In the genomic region with DNA sequence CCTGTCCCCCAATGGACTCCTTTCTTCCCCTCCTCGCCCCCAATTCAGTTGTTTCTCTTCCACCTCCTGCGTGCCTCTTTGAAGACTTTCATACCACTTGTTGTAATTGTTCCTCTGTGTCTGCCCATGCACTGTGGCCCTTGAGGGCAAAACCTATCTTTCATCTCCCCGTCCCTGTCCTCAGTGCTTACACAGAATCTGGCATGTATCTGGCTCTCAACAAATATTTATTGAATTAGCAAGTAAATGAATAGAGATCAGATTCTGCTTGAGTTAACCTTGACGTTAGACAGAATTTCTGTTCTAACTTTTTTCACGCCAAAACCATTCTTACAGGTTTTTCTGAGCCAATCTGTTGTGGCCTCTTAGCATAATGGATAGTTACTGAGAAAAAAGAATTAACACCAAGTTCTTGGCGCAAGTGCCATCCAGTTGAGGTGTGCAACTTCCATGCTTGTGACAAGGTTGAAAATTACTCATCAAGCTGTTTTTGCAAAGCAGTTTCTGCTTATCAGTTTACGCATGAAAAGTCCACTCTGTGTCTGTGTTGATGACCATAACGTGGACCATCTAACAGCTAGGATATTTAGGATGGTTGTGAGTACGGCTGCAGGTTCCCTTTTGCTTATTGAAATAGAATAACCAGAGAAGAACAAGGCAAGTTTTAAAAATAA, we compare ENCODE assay signal across 24 cellular contexts.
DNase-seq lines count a peak whose midpoint lies in the region; ATAC-seq, FAIRE-seq and TF ChIP-seq lines count a peak whose summit lies in the region.
"Had no signal": no experiment of that assay in that cellular context is flagged by ENCODE, and none has a peak within 500 bp of the region (broad histone marks: within the 10 kb centered on the region; RNA-seq: fewer than 3 reads in every experiment).

No MANE protein-coding gene starts in this region.

- in situ Hi-C loops in gastrocnemius medialis (cut with MboI; ENCODE audit: low sequenced_read_pairs in 4 of 4) = no loop called here

- H3K4me1 Mint-ChIP-seq in activated naive CD4-positive, alpha-beta T cell treated with anti-CD3 and anti-CD28 coated beads, Interleukin-2, amount 50 U/mL, for 24 hours = peaks cover 70% of the 10 kb centered on the region
- peaks cover 73% of the 10 kb centered on the region for H3K4me1 Mint-ChIP-seq in activated naive CD8-positive, alpha-beta T cell treated with anti-CD3 and anti-CD28 coated beads, Interleukin-2, amount 50 U/mL, for 24 hours

- H3K4me1 ChIP-seq in SK-N-SH (ENCODE audit: control insufficient read depth in 1 of 2, insufficient read depth in 2 of 2, low read depth in 1 of 2, low read length in 1 of 2) (peaks cover 6 to 14% of the 10 kb centered on the region in 2 experiments; a peak in 3 of 4 replicates), gastrocnemius medialis (peaks cover 12 to 13% of the 10 kb centered on the region in 2 donors)

- H3K79me2 ChIP-seq in SK-N-SH (ENCODE audit: insufficient read depth) = peaks cover 100% of the 10 kb centered on the region

- H3K9me3 Mint-ChIP-seq in activated naive CD4-positive, alpha-beta T cell treated with anti-CD3 and anti-CD28 coated beads, Interleukin-2, amount 50 U/mL, for 24 hours = no peaks in the 10 kb centered on the region
- no peaks in the 10 kb centered on the region for H3K9me3 Mint-ChIP-seq in activated naive CD8-positive, alpha-beta T cell treated with anti-CD3 and anti-CD28 coated beads, Interleukin-2, amount 50 U/mL, for 24 hours
- H3K9me3 Mint-ChIP-seq: nephron; stimulated activated naive B cell treated with anti-CD40 and anti-IgM and Interleukin-4, amounts not matched to agents 10 μg/mL and 1 μg/mL and 100 μg/mL, for 72 hours had no signal

- DNase-seq in activated naive CD4-positive, alpha-beta T cell (lab: John Stamatoyannopoulos, UW) = no peak
- no peak for DNase-seq in SK-N-SH
- no peak for DNase-seq in activated naive CD8-positive, alpha-beta T cell treated with anti-CD3 and anti-CD28 coated beads, Interleukin-2, amount 50 U/mL, for 24 hours
- DNase-seq in gastrocnemius medialis = no peak
- DNase-seq in GM12891 (ENCODE audit: insufficient read length, low spot score) = no peak
- no peak for DNase-seq in NCI-H2171 (lab: John Stamatoyannopoulos, UW)
- no peak for DNase-seq in NCI-H2196 (lab: John Stamatoyannopoulos, UW; ENCODE audit: unreplicated experiment)
- DNase-seq: activated effector memory CD4-positive, alpha-beta T cell treated with anti-CD3 and anti-CD28 coated beads, Interleukin-2, amount 50 U/mL, for 16 hours; CD4-positive, CD25-positive, alpha-beta regulatory T cell; DMS153; effector memory CD4-positive, alpha-beta T cell; GDM1; left cardiac atrium; MG63; NCI-H1417 treated with DMSO at 0.1 percent for 48 hours; NCI-H526; stimulated activated CD4-positive, alpha-beta T cell treated with anti-CD3 and anti-CD28 coated beads, Interleukin-1b, Interleukin-23, amount 100 ng/mL, for 48 hours; stimulated activated naive B cell treated with anti-CD40 and anti-IgM and Interleukin-4, amounts not matched to agents 10 μg/mL and 1 μg/mL and 100 μg/mL, for 72 hours; trophoblast cell had no signal

- peaks cover 36% of the 10 kb centered on the region for H4K20me1 ChIP-seq in SK-N-SH (ENCODE audit: insufficient read depth)

- H3K9me3 ChIP-seq in SK-N-SH (no peaks in the 10 kb centered on the region), gastrocnemius medialis (no peaks in the 10 kb centered on the region)
- H3K9me3 ChIP-seq: MG63 had no signal

- POLR2A ChIA-PET in SK-N-SH (lab: Yijun Ruan, JAX) = no interaction called here

- 66% methylated on average over 9 of the region's 9 CpGs for WGBS in SK-N-SH (ENCODE audit: low lambda C conversion rate)

- no peak for TF ChIP-seq CTCF in SK-N-SH (IDR thresholded peaks at IDR 0.05)
- no peak for TF ChIP-seq CTCF in gastrocnemius medialis (IDR thresholded peaks at IDR 0.05 in 4 of 5, conservative IDR thresholded peaks at IDR 0.05 in 1 of 5)

- H3K4me3 Mint-ChIP-seq in activated naive CD4-positive, alpha-beta T cell treated with anti-CD3 and anti-CD28 coated beads, Interleukin-2, amount 50 U/mL, for 24 hours = no peak overlapping the region
- H3K4me3 Mint-ChIP-seq in activated naive CD8-positive, alpha-beta T cell treated with anti-CD3 and anti-CD28 coated beads, Interleukin-2, amount 50 U/mL, for 24 hours = no peak overlapping the region
- H3K4me3 Mint-ChIP-seq: CD4-positive, CD25-positive, alpha-beta regulatory T cell; nephron; stimulated activated naive B cell treated with anti-CD40 and anti-IgM and Interleukin-4, amounts not matched to agents 10 μg/mL and 1 μg/mL and 100 μg/mL, for 72 hours had no signal

- TF ChIP-seq EP300 in SK-N-SH (IDR thresholded peaks at IDR 0.05; ENCODE audit: borderline replicate concordance in 1 of 2, low read depth in 1 of 2, low read length in 1 of 2) = peak in 1 of 2 experiments; percentile 67; a peak in 2 of 4 replicates

- H3K27ac ChIP-seq in SK-N-SH (ENCODE audit: low read depth in 2 of 2, low read length in 1 of 2) = no peak overlapping the region; a peak in 1 of 4 replicates
- peak overlapping the region in 3 of 4 donors; percentile 40 to 59 (median 44) for H3K27ac ChIP-seq in gastrocnemius medialis
- H3K27ac ChIP-seq: GM23248 had no signal

- TF ChIP-seq POLR2A in gastrocnemius medialis (IDR thresholded peaks at IDR 0.05) (no peak), GM12891 (IDR thresholded peaks at IDR 0.05; ENCODE audit: low read depth, low read length) (no peak)

- H3K36me3 Mint-ChIP-seq in activated naive CD4-positive, alpha-beta T cell treated with anti-CD3 and anti-CD28 coated beads, Interleukin-2, amount 50 U/mL, for 24 hours = peaks cover 18% of the 10 kb centered on the region
- H3K36me3 Mint-ChIP-seq in activated naive CD8-positive, alpha-beta T cell treated with anti-CD3 and anti-CD28 coated beads, Interleukin-2, amount 50 U/mL, for 24 hours (ENCODE audit: low read depth) = peaks cover 53% of the 10 kb centered on the region
- H3K36me3 Mint-ChIP-seq: stimulated activated naive B cell treated with anti-CD40 and anti-IgM and Interleukin-4, amounts not matched to agents 10 μg/mL and 1 μg/mL and 100 μg/mL, for 72 hours had no signal

- H3K4me3 ChIP-seq in SK-N-SH (ENCODE audit: low read depth in 2 of 2, low read length in 1 of 2) (no peak overlapping the region), gastrocnemius medialis (no peak overlapping the region)
- H3K4me3 ChIP-seq: GM23248, MG63 had no signal

- no peak for FAIRE-seq in GM12891 (lab: Jason Lieb, UNC)
- FAIRE-seq: astrocyte had no signal

- H3K27ac Mint-ChIP-seq in activated naive CD4-positive, alpha-beta T cell treated with anti-CD3 and anti-CD28 coated beads, Interleukin-2, amount 50 U/mL, for 24 hours = peak overlapping the region; percentile 91
- peak overlapping the region; percentile 88 for H3K27ac Mint-ChIP-seq in activated naive CD8-positive, alpha-beta T cell treated with anti-CD3 and anti-CD28 coated beads, Interleukin-2, amount 50 U/mL, for 24 hours
- H3K27ac Mint-ChIP-seq: nephron; progenitor cell of endocrine pancreas; stimulated activated naive B cell treated with anti-CD40 and anti-IgM and Interleukin-4, amounts not matched to agents 10 μg/mL and 1 μg/mL and 100 μg/mL, for 72 hours had no signal

- CTCF ChIA-PET in SK-N-SH (lab: Yijun Ruan, JAX) = interaction anchor here (0.7 to 2.7 kb wide), 5 partner anchors 13 to 119 kb away, joined by 3 to 11 read pairs (median 3); no protein-coding TSS in a partner anchor

- H3F3A ChIP-seq in SK-N-SH (replicated peaks; ENCODE audit: insufficient read depth) = peaks cover 12% of the 10 kb centered on the region

- H3K27me3 Mint-ChIP-seq in activated naive CD4-positive, alpha-beta T cell treated with anti-CD3 and anti-CD28 coated beads, Interleukin-2, amount 50 U/mL, for 24 hours = no peaks in the 10 kb centered on the region
- no peaks in the 10 kb centered on the region for H3K27me3 Mint-ChIP-seq in activated naive CD8-positive, alpha-beta T cell treated with anti-CD3 and anti-CD28 coated beads, Interleukin-2, amount 50 U/mL, for 24 hours
- H3K27me3 Mint-ChIP-seq: CD4-positive, CD25-positive, alpha-beta regulatory T cell; progenitor cell of endocrine pancreas had no signal

- H3K27me3 ChIP-seq in SK-N-SH (ENCODE audit: insufficient read depth) (no peaks in the 10 kb centered on the region), gastrocnemius medialis (no peaks in the 10 kb centered on the region)
- H3K27me3 ChIP-seq: MG63 had no signal

- H2AFZ ChIP-seq in SK-N-SH (ENCODE audit: low read depth) = no peak overlapping the region
- H2AFZ ChIP-seq: GM23248 had no signal

- H3K9me2 ChIP-seq in SK-N-SH = no peaks in the 10 kb centered on the region

- no peak for TF ChIP-seq RAD21 in SK-N-SH (IDR thresholded peaks at IDR 0.05; ENCODE audit: low read length)

- no peak overlapping the region for H3K4me2 ChIP-seq in SK-N-SH

- H3K36me3 ChIP-seq in SK-N-SH (replicated peaks in 1 of 2; ENCODE audit: control insufficient read depth in 1 of 2, insufficient read depth in 2 of 2, low read length in 1 of 2) (peaks cover 3 to 23% of the 10 kb centered on the region in 2 experiments), gastrocnemius medialis (no peaks in the 10 kb centered on the region)
- H3K36me3 ChIP-seq: MG63 had no signal

- no peak overlapping the region for H3K9ac ChIP-seq in SK-N-SH
- H3K9ac ChIP-seq: GM23248 had no signal

- intact Hi-C loops in gastrocnemius medialis (cut with DNase I; ENCODE audit: low total_unique reads) = no loop called here

- ATAC-seq in activated naive CD8-positive, alpha-beta T cell treated with anti-CD3 and anti-CD28 coated beads, Interleukin-2, amount 50 U/mL, for 24 hours = no peak
- no peak for ATAC-seq in gastrocnemius medialis
- ATAC-seq: left cardiac atrium; stimulated activated naive B cell treated with anti-CD40 and anti-IgM and Interleukin-4, amounts not matched to agents 10 μg/mL and 1 μg/mL and 100 μg/mL, for 72 hours had no signal

TF ChIP-seq in SK-N-SH, 30 proteins besides CTCF, POLR2A, EP300 and RAD21 (continues in another document):
- TF ChIP-seq YY1 (IDR thresholded peaks at IDR 0.05; ENCODE audit: low read depth) (no peak), SIN3A (IDR thresholded peaks at IDR 0.05; ENCODE audit: borderline replicate concordance, low read depth, low read length) (no peak), GATA2 (CRISPR knock-in tag; IDR thresholded peaks at IDR 0.05) (no peak), RCOR1 (IDR thresholded peaks at IDR 0.05; ENCODE audit: low read length) (peak; percentile 62; the same call in 1 of the 2 replicates)

TF ChIP-seq in GM12891, 5 proteins besides CTCF, POLR2A, EP300 and RAD21:
- TF ChIP-seq POU2F2 (IDR thresholded peaks at IDR 0.05; ENCODE audit: low read depth, low read length) = no peak

Comparison
In these comparisons a context has a peak if more than half of its experiments do, and no peak if none do; other contexts are left out.
1. H3K27ac ChIP-seq: peak in gastrocnemius medialis (3 of 4); none in SK-N-SH (0 of 2).